In the genomic region with DNA sequence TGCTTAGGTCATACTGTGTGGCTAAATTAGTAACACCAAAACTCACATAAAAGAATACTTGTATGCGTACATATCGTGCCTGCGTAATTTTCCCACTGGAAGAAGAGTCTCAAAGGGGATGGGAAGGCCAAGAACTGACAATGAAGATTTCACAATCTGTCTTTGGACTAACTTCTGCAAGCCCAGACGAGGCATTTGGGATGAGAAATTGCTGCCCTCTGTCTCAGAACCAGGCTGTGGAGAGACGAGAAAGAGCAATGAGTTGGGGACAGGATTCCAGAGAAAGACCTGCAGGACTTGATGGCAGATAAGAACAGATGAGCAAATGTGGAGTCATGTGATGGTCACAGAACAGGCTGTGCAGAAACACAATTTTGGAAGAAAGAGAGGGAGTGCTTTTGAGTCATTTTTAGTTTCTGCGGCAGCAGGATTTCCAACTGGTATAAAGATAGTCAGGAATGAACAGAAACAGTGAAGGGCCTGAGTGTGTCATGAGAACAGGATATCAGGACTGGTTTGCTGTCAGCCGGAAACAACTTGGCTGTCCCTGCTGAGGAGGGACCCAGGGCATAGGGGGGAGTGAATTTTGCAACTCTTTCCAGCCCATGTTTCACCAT, we compare ENCODE assay signal across 9 cellular contexts.
DNase-seq lines count a peak whose midpoint lies in the region; ATAC-seq and TF ChIP-seq lines count a peak whose summit lies in the region.
"Had no signal": no experiment of that assay in that cellular context is flagged by ENCODE, and none has a peak within 500 bp of the region (broad histone marks: within the 10 kb centered on the region; RNA-seq: fewer than 3 reads in every experiment).

No MANE protein-coding gene starts in this region.

- H3K36me3 Mint-ChIP-seq in natural killer cell = no peaks in the 10 kb centered on the region
- H3K36me3 Mint-ChIP-seq in stimulated activated naive B cell treated with anti-CD40 and anti-IgM and Interleukin-4, amounts not matched to agents 10 μg/mL and 1 μg/mL and 100 μg/mL, for 72 hours = no peaks in the 10 kb centered on the region

- no peaks in the 10 kb centered on the region for H3K27me3 Mint-ChIP-seq in natural killer cell (ENCODE audit: low read depth in 2 of 2)
- no peaks in the 10 kb centered on the region for H3K27me3 Mint-ChIP-seq in stimulated activated naive B cell treated with anti-CD40 and anti-IgM and Interleukin-4, amounts not matched to agents 10 μg/mL and 1 μg/mL and 100 μg/mL, for 72 hours

- H3K4me1 Mint-ChIP-seq in natural killer cell = peaks cover 66 to 67% of the 10 kb centered on the region in 2 donors
- H3K4me1 Mint-ChIP-seq in stimulated activated naive B cell treated with anti-CD40 and anti-IgM and Interleukin-4, amounts not matched to agents 10 μg/mL and 1 μg/mL and 100 μg/mL, for 72 hours = peaks cover 2 to 8% of the 10 kb centered on the region in 2 donors

- no peak for ATAC-seq in natural killer cell
- ATAC-seq in stimulated activated naive B cell treated with anti-CD40 and anti-IgM and Interleukin-4, amounts not matched to agents 10 μg/mL and 1 μg/mL and 100 μg/mL, for 72 hours (replicated peaks) = no peak

- intact Hi-C loops in natural killer cell (cut with micrococcal nuclease) = no loop called here

- peak overlapping the region; percentile 54 to 91 for H3K27ac Mint-ChIP-seq in natural killer cell
- no peak overlapping the region for H3K27ac Mint-ChIP-seq in stimulated activated naive B cell treated with anti-CD40 and anti-IgM and Interleukin-4, amounts not matched to agents 10 μg/mL and 1 μg/mL and 100 μg/mL, for 72 hours

- no peak for TF ChIP-seq CTCF in natural killer cell (IDR thresholded peaks at IDR 0.05)

- peak overlapping the region; percentile 25 for H3K4me3 Mint-ChIP-seq in natural killer cell
- H3K4me3 Mint-ChIP-seq in stimulated activated naive B cell treated with anti-CD40 and anti-IgM and Interleukin-4, amounts not matched to agents 10 μg/mL and 1 μg/mL and 100 μg/mL, for 72 hours = no peak overlapping the region

- DNase-seq in AG20443 (ENCODE audit: low spot score) = peak; percentile 84
- peak; percentile 87 to 89 for DNase-seq in Kasumi-1 (lab: John Stamatoyannopoulos, UW)
- peak; percentile 98 for DNase-seq in epithelial cell of prostate (ENCODE audit: low read depth, low spot score)
- DNase-seq in natural killer cell = no peak
- DNase-seq in stimulated activated naive B cell treated with anti-CD40 and anti-IgM and Interleukin-4, amounts not matched to agents 10 μg/mL and 1 μg/mL and 100 μg/mL, for 72 hours = no peak
- DNase-seq in NCI-H69 (lab: John Stamatoyannopoulos, UW) = no peak
- DNase-seq in NCI-H510A (lab: John Stamatoyannopoulos, UW) = no peak
- no peak for DNase-seq in middle frontal gyrus (ENCODE audit: extremely low spot score, low spot score)
- DNase-seq: MG63 had no signal

- peak overlapping the region; percentile 97 for H3K27ac ChIP-seq in epithelial cell of prostate

- no peaks in the 10 kb centered on the region for H3K9me3 Mint-ChIP-seq in natural killer cell
- no peaks in the 10 kb centered on the region for H3K9me3 Mint-ChIP-seq in stimulated activated naive B cell treated with anti-CD40 and anti-IgM and Interleukin-4, amounts not matched to agents 10 μg/mL and 1 μg/mL and 100 μg/mL, for 72 hours

Comparison
In these comparisons a context has a peak if more than half of its experiments do, and no peak if none do; other contexts are left out.
1. DNase-seq: peak in AG20443 (single experiment), Kasumi-1 (2 of 2) and epithelial cell of prostate (single experiment); none in natural killer cell (single experiment), stimulated activated naive B cell treated with anti-CD40 and anti-IgM and Interleukin-4, amounts not matched to agents 10 μg/mL and 1 μg/mL and 100 μg/mL, for 72 hours (single experiment), NCI-H69 (single experiment), NCI-H510A (single experiment) and middle frontal gyrus (single experiment).